Comparison of ENCODE assay signal across 22 cellular contexts in the genomic region with DNA sequence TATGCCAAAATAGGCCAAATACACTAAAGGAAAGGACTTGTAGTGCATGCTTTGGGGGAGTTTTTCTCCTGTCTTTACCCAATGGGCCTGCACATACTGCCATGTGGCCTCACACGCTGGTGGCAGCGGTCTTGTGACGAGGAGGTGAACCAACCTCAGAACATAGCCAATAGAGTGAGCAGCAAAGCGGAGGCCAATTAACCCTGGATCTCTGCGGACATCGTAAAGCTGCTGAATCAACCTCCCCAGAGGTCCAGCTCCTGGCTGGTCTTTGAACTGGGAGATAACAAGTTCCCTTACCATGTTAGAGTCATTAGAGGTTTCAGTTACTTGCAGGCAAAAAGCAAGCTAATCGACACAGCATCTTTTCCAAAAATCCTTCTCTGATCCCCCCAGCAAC.
DNase-seq lines count a peak whose midpoint lies in the region; ATAC-seq and TF ChIP-seq lines count a peak whose summit lies in the region.
"Had no signal": no experiment of that assay in that cellular context is flagged by ENCODE, and none has a peak within 500 bp of the region (broad histone marks: within the 10 kb centered on the region; RNA-seq: fewer than 3 reads in every experiment).

No MANE protein-coding gene starts in this region.

- WGBS in hepatocyte (ENCODE audit: low lambda C conversion rate, missing lambda C conversion rate) = 54% methylated on average over 7 of the region's 7 CpGs
- no CpG with 5 or more reads among the region's 7 CpGs for WGBS in neuronal stem cell (ENCODE audit: extremely low coverage in 2 of 2, insufficient read length in 2 of 2, insufficient replicate concordance in 1 of 2), 2 donors

- H3K9me3 Mint-ChIP-seq in natural killer cell treated with Interleukin-12 subunit alpha and Interleukin-12 subunit beta and Interleukin-15 and Interleukin-18, amount 100 ng/mL, for 72 hours = no peaks in the 10 kb centered on the region
- H3K9me3 Mint-ChIP-seq in natural killer cell = no peaks in the 10 kb centered on the region
- H3K9me3 Mint-ChIP-seq: CD4-positive, alpha-beta T cell had no signal

- H3K79me2 ChIP-seq in hepatocyte = no peaks in the 10 kb centered on the region

- no peak overlapping the region for H4K91ac ChIP-seq in neuronal stem cell (ENCODE audit: low read depth, low read length, poor library complexity)

- H3K4me1 ChIP-seq in hepatocyte (ENCODE audit: insufficient read depth) (peaks cover 11% of the 10 kb centered on the region), neuronal stem cell (ENCODE audit: control insufficient read depth in 2 of 2, insufficient read depth in 1 of 2, low read depth in 1 of 2, low read length in 2 of 2) (peaks cover 0 to 2% of the 10 kb centered on the region in 2 donors)

- H3K4me2 ChIP-seq in hepatocyte (no peak overlapping the region), neuronal stem cell (ENCODE audit: insufficient read depth, low read length, poor library complexity, severe bottlenecking) (no peak overlapping the region)
- H3K4me2 ChIP-seq: A549; BLaER1 treated with 17β-estradiol and CSF1 and Interleukin-3, amounts not matched to agents 10 nM and 100 nM had no signal

- intact Hi-C loops in natural killer cell (cut with micrococcal nuclease) = no loop called here

- H3K4me3 ChIP-seq in hepatocyte (no peak overlapping the region), neuronal stem cell (ENCODE audit: low read length in 2 of 2) (no peak overlapping the region)
- H3K4me3 ChIP-seq: A549; BLaER1 treated with 17β-estradiol and CSF1 and Interleukin-3, amounts not matched to agents 10 nM and 100 nM had no signal

- no peak overlapping the region for H2BK15ac ChIP-seq in neuronal stem cell (ENCODE audit: low read length)

- H3K4me1 Mint-ChIP-seq in natural killer cell treated with Interleukin-12 subunit alpha and Interleukin-12 subunit beta and Interleukin-15 and Interleukin-18, amount 100 ng/mL, for 72 hours (ENCODE audit: low read depth in 2 of 2) = no peaks in the 10 kb centered on the region
- no peaks in the 10 kb centered on the region for H3K4me1 Mint-ChIP-seq in natural killer cell
- H3K4me1 Mint-ChIP-seq: B cell had no signal

- no peak overlapping the region for H3K4me3 Mint-ChIP-seq in natural killer cell treated with Interleukin-12 subunit alpha and Interleukin-12 subunit beta and Interleukin-15 and Interleukin-18, amount 100 ng/mL, for 72 hours
- H3K4me3 Mint-ChIP-seq in natural killer cell = no peak overlapping the region
- H3K4me3 Mint-ChIP-seq: B cell; CD4-positive, alpha-beta T cell; CD8-positive, alpha-beta T cell had no signal

- H2AK5ac ChIP-seq in neuronal stem cell (ENCODE audit: low read depth, low read length) = no peak overlapping the region

- ATAC-seq in natural killer cell treated with Interleukin-12 subunit alpha and Interleukin-12 subunit beta and Interleukin-15 and Interleukin-18, amount 100 ng/mL, for 72 hours = no peak
- ATAC-seq in natural killer cell (no peak), HG03442 (IDR thresholded peaks at IDR 0.05; ENCODE audit: unreplicated experiment) (no peak)
- ATAC-seq: A549; CD8-positive, alpha-beta T cell had no signal

- no peak overlapping the region for H2BK5ac ChIP-seq in neuronal stem cell (ENCODE audit: low read length)

- H4K8ac ChIP-seq in neuronal stem cell (ENCODE audit: low read depth, low read length) = no peak overlapping the region

- H3K36me3 ChIP-seq in hepatocyte (replicated peaks; ENCODE audit: insufficient read depth, low read depth) (no peaks in the 10 kb centered on the region), neuronal stem cell (replicated peaks in 1 of 2; ENCODE audit: control insufficient read depth in 2 of 2, insufficient read depth in 2 of 2, low read length in 2 of 2) (no peaks in the 10 kb centered on the region)
- H3K36me3 ChIP-seq: BLaER1 treated with 17β-estradiol and CSF1 and Interleukin-3, amounts not matched to agents 10 nM and 100 nM had no signal

- H3K27me3 ChIP-seq in hepatocyte = no peaks in the 10 kb centered on the region
- H3K27me3 ChIP-seq in neuronal stem cell (ENCODE audit: control insufficient read depth in 3 of 3, insufficient read depth in 3 of 3, low read depth in 1 of 3, low read length in 3 of 3) = peaks cover 0 to 3% (median 0%) of the 10 kb centered on the region in 3 experiments
- H3K27me3 ChIP-seq: BLaER1 treated with 17β-estradiol and CSF1 and Interleukin-3, amounts not matched to agents 10 nM and 100 nM had no signal

- no peak overlapping the region for H2BK120ac ChIP-seq in neuronal stem cell (ENCODE audit: low read depth, low read length)

- H3K18ac ChIP-seq in neuronal stem cell (ENCODE audit: low read length) = no peak overlapping the region

- H3K79me1 ChIP-seq in neuronal stem cell (ENCODE audit: low read depth, low read length) = no peaks in the 10 kb centered on the region

- H2BK12ac ChIP-seq in neuronal stem cell (ENCODE audit: low read length) = no peak overlapping the region

- no peak overlapping the region for H2AFZ ChIP-seq in hepatocyte
- H2AFZ ChIP-seq in neuronal stem cell (ENCODE audit: low read length) = no peak overlapping the region

- H3K27ac ChIP-seq in hepatocyte = peak overlapping the region; percentile 51
- H3K27ac ChIP-seq in neuronal stem cell (replicated peaks; ENCODE audit: low read length) = no peak overlapping the region
- H3K27ac ChIP-seq: 22Rv1; A549; BLaER1 treated with 17β-estradiol and CSF1 and Interleukin-3, amounts not matched to agents 10 nM and 100 nM; C4-2B had no signal

- DNase-seq in natural killer cell treated with Interleukin-12 subunit alpha and Interleukin-12 subunit beta and Interleukin-15 and Interleukin-18, amount 100 ng/mL, for 72 hours (ENCODE audit: low spot score) = peak; percentile 35
- no peak for DNase-seq in natural killer cell
- peak; percentile 61 for DNase-seq in hepatocyte (ENCODE audit: low spot score)
- no peak for DNase-seq in neuronal stem cell (ENCODE audit: low spot score)
- no peak for DNase-seq in NCI-H1436 treated with DMSO at 0.1 percent for 48 hours (lab: John Stamatoyannopoulos, UW)
- DNase-seq in medulla oblongata (ENCODE audit: extremely low spot score) = no peak
- DNase-seq: AML-193; CD4-positive, alpha-beta T cell; CD8-positive, alpha-beta T cell; DMS 273 treated with DMSO at 0.1 percent for 48 hours; DMS153; DMS53; DMS79; DND-41; EL; GDM1 had no signal

- TF ChIP-seq CTCF in natural killer cell (IDR thresholded peaks at IDR 0.05) = no peak
- no peak for TF ChIP-seq CTCF in hepatocyte (IDR thresholded peaks at IDR 0.05; ENCODE audit: poor library complexity)

- no peaks in the 10 kb centered on the region for H3K9me2 ChIP-seq in hepatocyte (replicated peaks; ENCODE audit: insufficient read depth)

- no peak overlapping the region for H3K27ac Mint-ChIP-seq in natural killer cell treated with Interleukin-12 subunit alpha and Interleukin-12 subunit beta and Interleukin-15 and Interleukin-18, amount 100 ng/mL, for 72 hours
- H3K27ac Mint-ChIP-seq in natural killer cell = no peak overlapping the region
- H3K27ac Mint-ChIP-seq: B cell; CD4-positive, alpha-beta T cell; CD8-positive, alpha-beta T cell had no signal

- H3K36me3 Mint-ChIP-seq in natural killer cell treated with Interleukin-12 subunit alpha and Interleukin-12 subunit beta and Interleukin-15 and Interleukin-18, amount 100 ng/mL, for 72 hours = no peaks in the 10 kb centered on the region
- H3K36me3 Mint-ChIP-seq in natural killer cell = no peaks in the 10 kb centered on the region
- H3K36me3 Mint-ChIP-seq: CD8-positive, alpha-beta T cell had no signal

- peaks cover 23 to 35% of the 10 kb centered on the region in 2 donors for H3K27me3 Mint-ChIP-seq in natural killer cell treated with Interleukin-12 subunit alpha and Interleukin-12 subunit beta and Interleukin-15 and Interleukin-18, amount 100 ng/mL, for 72 hours
- H3K27me3 Mint-ChIP-seq in natural killer cell (ENCODE audit: low read depth in 2 of 2) = peaks cover 10 to 29% of the 10 kb centered on the region in 2 donors

- no peak overlapping the region for H3K4ac ChIP-seq in neuronal stem cell (ENCODE audit: low read length)

- H3K9me3 ChIP-seq in hepatocyte (ENCODE audit: low read depth) = no peaks in the 10 kb centered on the region
- H3K9me3 ChIP-seq in neuronal stem cell (replicated peaks in 1 of 2; ENCODE audit: control insufficient read depth in 2 of 2, insufficient read depth in 1 of 2, low read depth in 1 of 2, low read length in 2 of 2) = no peaks in the 10 kb centered on the region

- no peak overlapping the region for H3K9ac ChIP-seq in neuronal stem cell (ENCODE audit: low read depth, low read length, poor library complexity)
- H3K9ac ChIP-seq: BLaER1 treated with 17β-estradiol and CSF1 and Interleukin-3, amounts not matched to agents 10 nM and 100 nM had no signal

- no peak overlapping the region for H3K23ac ChIP-seq in neuronal stem cell (ENCODE audit: low read depth, low read length, poor library complexity)

- H4K20me1 ChIP-seq in hepatocyte (ENCODE audit: insufficient read depth, poor library complexity, severe bottlenecking) = no peaks in the 10 kb centered on the region
- H4K20me1 ChIP-seq: BLaER1 treated with 17β-estradiol and CSF1 and Interleukin-3, amounts not matched to agents 10 nM and 100 nM had no signal

- H3K14ac ChIP-seq in neuronal stem cell (ENCODE audit: low read length) = peak overlapping the region; percentile 42

Comparison
In these comparisons a context has a peak if more than half of its experiments do, and no peak if none do; other contexts are left out.
1. DNase-seq: peak in natural killer cell treated with Interleukin-12 subunit alpha and Interleukin-12 subunit beta and Interleukin-15 and Interleukin-18, amount 100 ng/mL, for 72 hours (single experiment) and hepatocyte (single experiment); none in natural killer cell (single experiment), neuronal stem cell (single experiment), NCI-H1436 treated with DMSO at 0.1 percent for 48 hours (single experiment) and medulla oblongata (single experiment).